8 cellular contexts compared by ENCODE assay signal in the genomic region with DNA sequence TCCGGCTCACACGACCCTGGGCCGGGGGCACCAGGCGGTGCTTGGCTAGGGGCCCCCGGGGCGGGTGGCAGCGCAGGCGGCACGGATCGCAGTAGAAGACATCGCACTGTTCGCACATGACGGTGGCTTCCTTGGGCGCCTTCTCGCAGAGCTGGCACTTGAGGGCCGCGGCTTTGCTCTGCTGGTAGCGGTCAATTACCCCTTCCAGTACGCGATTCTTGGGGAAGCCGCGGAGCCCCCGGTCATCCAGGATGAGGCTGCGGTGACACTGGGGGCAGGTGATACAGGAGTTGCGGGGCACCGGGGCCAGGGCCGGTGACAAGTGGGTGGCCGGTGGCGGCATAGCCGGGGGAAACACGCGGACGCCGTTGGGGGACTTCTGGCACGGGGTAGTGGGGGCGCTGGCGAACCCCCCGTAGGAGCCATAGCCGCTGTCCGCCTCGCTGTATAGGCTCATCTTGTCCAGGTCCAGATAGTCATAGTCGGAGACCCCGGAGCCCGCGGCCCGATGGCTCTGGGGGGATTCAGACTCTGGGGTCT. TPM values are rescaled to one million over a fixed set of nuclear protein-coding genes. Genes with fewer than 3 reads are reported as not detected.
DNase-seq lines count a peak whose midpoint lies in the region; ATAC-seq and TF ChIP-seq lines count a peak whose summit lies in the region.

No MANE protein-coding gene starts in this region.

- H3K27me3 ChIP-seq in GM06990 (replicated peaks; ENCODE audit: control insufficient read depth, insufficient read depth, low read length), result peaks cover 6% of the 10 kb centered on the region
- H3K27me3 ChIP-seq in iPS DF 6.9 (ENCODE audit: control insufficient read depth, insufficient read depth, low read length), result peaks cover 13% of the 10 kb centered on the region; the same call in 1 of the 2 replicates

- H3K9me3 ChIP-seq in iPS DF 6.9 (ENCODE audit: control insufficient read depth, insufficient read depth, low read length), result no peaks in the 10 kb centered on the region

- H3K9me3 Mint-ChIP-seq in activated naive CD4-positive, alpha-beta T cell treated with anti-CD3 and anti-CD28 coated beads, Interleukin-2, amount 50 U/mL, for 72 hours, result no peaks in the 10 kb centered on the region

- H3K4me3 ChIP-seq in GM06990 (replicated peaks; ENCODE audit: low read depth, low read length) (peak overlapping the region; percentile 67), iPS DF 6.9 (ENCODE audit: low read length) (peak overlapping the region; percentile 55; the same call in 1 of the 2 replicates), skin epidermis (peak overlapping the region; percentile 51 to 72 (median 59))

- no CpG with 5 or more reads among the region's 46 CpGs for WGBS in iPS DF 6.9 (ENCODE audit: insufficient coverage, insufficient read length)

- DNase-seq in GM06990 (ENCODE audit: extremely low read depth, insufficient read length) (no peak), M059J (ENCODE audit: low read depth) (peak; percentile 12), iPS DF 6.9 (ENCODE audit: low read depth, low spot score) (no peak), left lobe of liver (ENCODE audit: low spot score) (no peak)
- DNase-seq in activated naive CD4-positive, alpha-beta T cell treated with anti-CD3 and anti-CD28 coated beads, Interleukin-2, amount 50 U/mL, for 72 hours (ENCODE audit: low spot score in 2 of 2), result peak in 1 of 2 donors; percentile 47

- H3K36me3 ChIP-seq in GM06990 (ENCODE audit: control insufficient read depth, insufficient read depth, low read length), result no peaks in the 10 kb centered on the region
- H3K36me3 ChIP-seq in iPS DF 6.9 (ENCODE audit: control insufficient read depth, insufficient read depth, low read length), result no peaks in the 10 kb centered on the region

- peak overlapping the region in 1 of 2 donors; percentile 88 for H3K27ac Mint-ChIP-seq in activated naive CD4-positive, alpha-beta T cell treated with anti-CD3 and anti-CD28 coated beads, Interleukin-2, amount 50 U/mL, for 72 hours

- no peaks in the 10 kb centered on the region for H3K36me3 Mint-ChIP-seq in activated naive CD4-positive, alpha-beta T cell treated with anti-CD3 and anti-CD28 coated beads, Interleukin-2, amount 50 U/mL, for 72 hours

- H3K27ac ChIP-seq in iPS DF 6.9 (ENCODE audit: low read length) (no peak overlapping the region), skin epidermis (no peak overlapping the region)

- no peak for TF ChIP-seq CTCF in GM06990 (IDR thresholded peaks at IDR 0.05; ENCODE audit: insufficient read depth, low read length, poor library complexity, severe bottlenecking)

- peak; percentile 0 to 1 for ATAC-seq in activated naive CD4-positive, alpha-beta T cell treated with anti-CD3 and anti-CD28 coated beads, Interleukin-2, amount 50 U/mL, for 72 hours
- no peak for ATAC-seq in GM21737 (IDR thresholded peaks at IDR 0.05; ENCODE audit: unreplicated experiment)
- ATAC-seq in left lobe of liver, result no peak
- ATAC-seq in HG02588 (IDR thresholded peaks at IDR 0.05; ENCODE audit: unreplicated experiment), result no peak

- H3K4me1 ChIP-seq in iPS DF 6.9 (ENCODE audit: control insufficient read depth, insufficient read depth, low read length), result peaks cover 5% of the 10 kb centered on the region

RNA-seq across cellular contexts. Expression of a gene that starts 0.6 kb away (rescaled TPM):
- 1.3 and 2.0 TPM in 2 replicates for total RNA-seq in M059J (2014; rRNA removed; shearing (Covaris generic))
- total RNA-seq in activated naive CD4-positive, alpha-beta T cell treated with anti-CD3 and anti-CD28 coated beads, Interleukin-2, amount 50 U/mL, for 72 hours, result 1 to 10 TPM in 1 of 2 donors, under 1 TPM in 1; 0.93 to 3.1 TPM
- total RNA-seq in left lobe of liver, result 0.20 TPM

Comparison
In these comparisons a context has a peak if more than half of its experiments do, and no peak if none do; other contexts are left out.
1. ATAC-seq: peak in activated naive CD4-positive, alpha-beta T cell treated with anti-CD3 and anti-CD28 coated beads, Interleukin-2, amount 50 U/mL, for 72 hours (2 of 2); none in GM21737 (single experiment), left lobe of liver (single experiment) and HG02588 (single experiment).
2. Peak in every context shown above with its lines, with median percentiles within 50 percentile points of each other: H3K4me3 ChIP-seq.